ENCODE assay signal across 11 cellular contexts in genomic region chr11:133894956-133895549, GRCh38. TPM values are rescaled to one million over a fixed set of nuclear protein-coding genes. Genes with fewer than 3 reads are reported as not detected.
A peak's percentile ranks its signal among the peaks of the same experiment; 100 is the strongest.
DNase-seq lines count a peak whose midpoint lies in the region; ATAC-seq, FAIRE-seq and TF ChIP-seq lines count a peak whose summit lies in the region.
"Had no signal": no experiment of that assay in that cellular context is flagged by ENCODE, and none has a peak within 500 bp of the region (broad histone marks: within the 10 kb centered on the region; RNA-seq: fewer than 3 reads in every experiment).

No MANE protein-coding gene starts in this region.

- H4K20me1 ChIP-seq in PC-9 (ENCODE audit: insufficient read depth): no peaks in the 10 kb centered on the region

- ATAC-seq in GM21367 (IDR thresholded peaks at IDR 0.05; ENCODE audit: unreplicated experiment) (peak; percentile 67), HG03457 (IDR thresholded peaks at IDR 0.05; ENCODE audit: unreplicated experiment) (peak; percentile 64), HG03135 (IDR thresholded peaks at IDR 0.05; ENCODE audit: unreplicated experiment) (no peak)

- no peak overlapping the region for H3K4me2 ChIP-seq in PC-9

- TF ChIP-seq CTCF in PC-9 (conservative IDR thresholded peaks at IDR 0.05): no peak

- H3K9me3 ChIP-seq in PC-9 (ENCODE audit: insufficient read depth, low read depth): no peaks in the 10 kb centered on the region

- H3K9me2 ChIP-seq in PC-9 (ENCODE audit: insufficient read depth): no peaks in the 10 kb centered on the region

- no peaks in the 10 kb centered on the region for H3K36me3 ChIP-seq in PC-9 (ENCODE audit: low read depth)

- no peaks in the 10 kb centered on the region for H3F3A ChIP-seq in PC-9 (ENCODE audit: insufficient read depth, low read depth)

- intact Hi-C loops in PC-9 (cut with micrococcal nuclease; ENCODE audit: unreplicated experiment): no loop called here

- H3K79me2 ChIP-seq in PC-9 (ENCODE audit: low read depth): no peaks in the 10 kb centered on the region

- TF ChIP-seq POLR2A in GM12891 (IDR thresholded peaks at IDR 0.05; ENCODE audit: low read depth, low read length): no peak

- H3K4me3 ChIP-seq in PC-9: no peak overlapping the region

- peaks cover 70% of the 10 kb centered on the region for H3K27me3 ChIP-seq in PC-9 (ENCODE audit: insufficient read depth, low read depth)

- CTCF ChIA-PET in PC-9 (lab: Charles Lee): no interaction called here

- peak; percentile 64 for FAIRE-seq in GM12891 (lab: Jason Lieb, UNC)

- H3K4me1 ChIP-seq in PC-9 (replicated peaks; ENCODE audit: insufficient read depth): no peaks in the 10 kb centered on the region

- BruUV-seq in PC-9 (replicated peaks; lab: Mats Ljungman, UMichigan): no TSS peak

- H2AFZ ChIP-seq in PC-9: no peak overlapping the region

- no peak overlapping the region for H3K27ac ChIP-seq in PC-9

- DNase-seq in GM12891 (ENCODE audit: insufficient read length, low spot score) (no peak), iPS-NIHi7 (ENCODE audit: extremely low spot score) (peak; percentile 65), Ammon's horn (ENCODE audit: low spot score) (no peak), PC-9 (no peak), cerebellar nuclear complex (lab: John Stamatoyannopoulos, UW) (no peak)
- DNase-seq: DMS53 had no signal

- POLR2A ChIA-PET in PC-9 (lab: Charles Lee; ENCODE audit: unreplicated experiment): no interaction called here

TF ChIP-seq in GM12891, 5 proteins besides CTCF, POLR2A, EP300 and RAD21:
- TF ChIP-seq POLR2AphosphoS5 (IDR thresholded peaks at IDR 0.05; ENCODE audit: low read depth, low read length) (no peak), TAF1 (IDR thresholded peaks at IDR 0.05; ENCODE audit: low read depth, low read length) (no peak), PAX5 (IDR thresholded peaks at IDR 0.05; ENCODE audit: insufficient read depth, low read length, severe bottlenecking) (no peak), POU2F2 (IDR thresholded peaks at IDR 0.05; ENCODE audit: low read depth, low read length) (no peak; the same call in 1 of the 2 replicates), SPI1 (IDR thresholded peaks at IDR 0.05; ENCODE audit: low read depth, low read length) (no peak)

RNA-seq across cellular contexts. Expression of gene SPATA19, which starts 49.7 kb away (rescaled TPM):
- 0.12 TPM for polyA plus RNA-seq in GM12891 (2012; ENCODE audit: low read depth, missing spikeins)
- not detected in 2 replicates for total RNA-seq in PC-9 (2021)
- total RNA-seq: epithelial cell of proximal tubule; T-helper 2 cell treated with Interferon-gamma antibody and Interleukin-4, amounts not matched to agents 100 ng/mL and 5 ng/mL, for 36 hours had no signal
